Comparison of ENCODE assay signal across 23 cellular contexts in the genomic region with DNA sequence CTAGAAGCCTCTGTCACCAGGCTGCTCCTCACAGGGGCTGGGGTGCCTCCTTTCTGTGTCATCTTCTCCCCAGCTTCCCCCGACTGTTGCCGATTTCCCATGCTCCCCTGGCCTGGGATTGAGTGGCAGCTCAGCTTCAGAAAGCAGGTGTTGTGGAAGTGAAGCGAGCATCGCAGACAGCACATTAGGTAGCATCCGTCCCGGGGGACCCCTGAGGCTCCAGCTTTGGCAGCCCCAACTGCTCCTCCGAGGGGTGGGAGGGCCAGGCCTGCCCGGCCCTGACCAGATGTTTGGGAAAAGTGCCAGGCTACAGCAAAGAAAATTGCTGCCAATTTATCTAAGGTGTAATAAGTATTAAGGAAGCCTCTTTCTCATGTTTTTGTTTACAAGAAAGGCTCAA.
A peak's percentile ranks its signal among the peaks of the same experiment; 100 is the strongest.
DNase-seq lines count a peak whose midpoint lies in the region; ATAC-seq and TF ChIP-seq lines count a peak whose summit lies in the region.
"Had no signal": no experiment of that assay in that cellular context is flagged by ENCODE, and none has a peak within 500 bp of the region (broad histone marks: within the 10 kb centered on the region; RNA-seq: fewer than 3 reads in every experiment).

No MANE protein-coding gene starts in this region.

- peaks cover 2% of the 10 kb centered on the region for H3K9me3 Mint-ChIP-seq in CD8-positive, alpha-beta T cell
- H3K9me3 Mint-ChIP-seq in activated naive CD8-positive, alpha-beta T cell treated with anti-CD3 and anti-CD28 coated beads for 36 hours, result peaks cover 16% of the 10 kb centered on the region

- no peak overlapping the region for H3K4me3 Mint-ChIP-seq in CD8-positive, alpha-beta T cell
- no peak overlapping the region for H3K4me3 Mint-ChIP-seq in activated naive CD8-positive, alpha-beta T cell treated with anti-CD3 and anti-CD28 coated beads for 36 hours
- H3K4me3 Mint-ChIP-seq: B cell, WTC11 had no signal

- peaks cover 92% of the 10 kb centered on the region for H3K4me1 ChIP-seq in CD8-positive, alpha-beta T cell (ENCODE audit: insufficient read depth, low read length)
- H3K4me1 ChIP-seq: adrenal gland, left ventricle myocardium inferior, tibial artery had no signal

- peak overlapping the region; percentile 92 for H3K27ac Mint-ChIP-seq in CD8-positive, alpha-beta T cell
- H3K27ac Mint-ChIP-seq in activated naive CD8-positive, alpha-beta T cell treated with anti-CD3 and anti-CD28 coated beads for 36 hours, result peak overlapping the region; percentile 86
- H3K27ac Mint-ChIP-seq: B cell, WTC11 had no signal

- POLR2A ChIA-PET in CD8-positive, alpha-beta T cell (lab: Charles Lee), result interaction anchor here (0.8 to 1.1 kb wide), 2 partner anchors 11 to 88 kb away, joined by 3 read pairs; no protein-coding TSS in a partner anchor

- no peaks in the 10 kb centered on the region for H3K36me3 ChIP-seq in CD8-positive, alpha-beta T cell (ENCODE audit: insufficient read depth, low read length)
- H3K36me3 ChIP-seq: adrenal gland, cardiac muscle cell, left ventricle myocardium inferior, neutrophil, tibial artery had no signal

- CTCF ChIA-PET in CD8-positive, alpha-beta T cell (lab: Charles Lee), result interaction anchor here (1.8 to 2.9 kb wide), 3 partner anchors 12 to 88 kb away, joined by 4 to 17 read pairs (median 5); no protein-coding TSS in a partner anchor

- no peak for TF ChIP-seq CTCF in CD8-positive, alpha-beta T cell (IDR thresholded peaks at IDR 0.05)

- H3K27me3 Mint-ChIP-seq in CD8-positive, alpha-beta T cell (ENCODE audit: low read depth), result no peaks in the 10 kb centered on the region
- no peaks in the 10 kb centered on the region for H3K27me3 Mint-ChIP-seq in activated naive CD8-positive, alpha-beta T cell treated with anti-CD3 and anti-CD28 coated beads for 36 hours
- H3K27me3 Mint-ChIP-seq: B cell had no signal

- peaks cover 87% of the 10 kb centered on the region for H3K4me1 Mint-ChIP-seq in CD8-positive, alpha-beta T cell (ENCODE audit: low read depth)
- H3K4me1 Mint-ChIP-seq in activated naive CD8-positive, alpha-beta T cell treated with anti-CD3 and anti-CD28 coated beads for 36 hours, result peaks cover 72% of the 10 kb centered on the region
- H3K4me1 Mint-ChIP-seq: B cell, WTC11 had no signal

- DNase-seq in NCI-H1092 treated with DMSO at 0.1 percent for 48 hours (lab: John Stamatoyannopoulos, UW) (peak; percentile 7), NCI-H1092 (lab: John Stamatoyannopoulos, UW) (no peak), NCI-H2171 (lab: John Stamatoyannopoulos, UW) (peak; percentile 99), SK-N-DZ (ENCODE audit: low spot score) (no peak), D341Med (ENCODE audit: low spot score) (no peak)
- DNase-seq in CD8-positive, alpha-beta T cell, result no peak
- DNase-seq in activated naive CD8-positive, alpha-beta T cell treated with anti-CD3 and anti-CD28 coated beads for 36 hours, result no peak
- DNase-seq: 8988T; activated CD8-positive, alpha-beta memory T cell treated with anti-CD3 and anti-CD28 coated beads, Interleukin-2, amount 50 U/mL, for 48 hours; adrenal gland; dorsolateral prefrontal cortex; GM23248; left ventricle myocardium inferior; retina; Right ventricle myocardium superior; stimulated activated CD4-positive, alpha-beta T cell treated with anti-CD3 and anti-CD28 coated beads, Interleukin-12 subunit alpha, Interleukin-12 subunit beta, amount 100 ng/mL, for 4 hours had no signal

- H3K36me3 Mint-ChIP-seq in CD8-positive, alpha-beta T cell, result no peaks in the 10 kb centered on the region
- peaks cover 20% of the 10 kb centered on the region for H3K36me3 Mint-ChIP-seq in activated naive CD8-positive, alpha-beta T cell treated with anti-CD3 and anti-CD28 coated beads for 36 hours
- H3K36me3 Mint-ChIP-seq: WTC11 had no signal

- H3K27ac ChIP-seq in CD8-positive, alpha-beta T cell (ENCODE audit: low read depth, low read length), result peak overlapping the region; percentile 41
- H3K27ac ChIP-seq: adrenal gland, cardiac muscle cell, dorsolateral prefrontal cortex, GM23248, left ventricle myocardium inferior, neutrophil, tibial artery had no signal

- H3K4me3 ChIP-seq in CD8-positive, alpha-beta T cell (ENCODE audit: low read depth, low read length), result no peak overlapping the region
- H3K4me3 ChIP-seq: adrenal gland, cardiac muscle cell, dorsolateral prefrontal cortex, GM23248, left ventricle myocardium inferior, tibial artery had no signal

- no peak for ATAC-seq in CD8-positive, alpha-beta T cell
- no peak for ATAC-seq in GM19452 (IDR thresholded peaks at IDR 0.05; ENCODE audit: unreplicated experiment)
- ATAC-seq: esophagus mucosa, WTC11 had no signal

- intact Hi-C loops in CD8-positive, alpha-beta T cell (cut with DNase I, micrococcal nuclease), result loop anchor here in 1 of 2 experiments (5.0 to 10.0 kb wide), 3 partner anchors 39 to 1432 kb away; partner anchors contain the start of genes BCL11B and VRK1

- H3K9me3 ChIP-seq in CD8-positive, alpha-beta T cell (ENCODE audit: low read length), result no peaks in the 10 kb centered on the region
- H3K9me3 ChIP-seq: adrenal gland, left ventricle myocardium inferior, neutrophil, tibial artery had no signal

- no peaks in the 10 kb centered on the region for H3K27me3 ChIP-seq in CD8-positive, alpha-beta T cell (ENCODE audit: insufficient read depth, low read length)
- H3K27me3 ChIP-seq: adrenal gland, cardiac muscle cell, neutrophil, tibial artery had no signal

Comparison
In these comparisons a context has a peak if more than half of its experiments do, and no peak if none do; other contexts are left out.
1. DNase-seq: peak in NCI-H1092 treated with DMSO at 0.1 percent for 48 hours (single experiment) and NCI-H2171 (single experiment); none in NCI-H1092 (single experiment), CD8-positive, alpha-beta T cell (0 of 7), activated naive CD8-positive, alpha-beta T cell treated with anti-CD3 and anti-CD28 coated beads for 36 hours (single experiment), SK-N-DZ (single experiment) and D341Med (single experiment).